1 cellular context compared by ENCODE assay signal in genomic region chr7:55019329-55019690, GRCh38.
TF ChIP-seq lines count a peak whose summit lies in the region.

No MANE protein-coding gene starts in this region.

TF ChIP-seq in HEK293, 187 proteins besides CTCF, POLR2A, EP300 and RAD21 (continued from another document):
- TF ChIP-seq ZBTB11 (tag by site-specific recombination; conservative IDR thresholded peaks at IDR 0.05; ENCODE audit: low read depth) = no peak; the same call in 1 of the 2 replicates
